In the genomic region with DNA sequence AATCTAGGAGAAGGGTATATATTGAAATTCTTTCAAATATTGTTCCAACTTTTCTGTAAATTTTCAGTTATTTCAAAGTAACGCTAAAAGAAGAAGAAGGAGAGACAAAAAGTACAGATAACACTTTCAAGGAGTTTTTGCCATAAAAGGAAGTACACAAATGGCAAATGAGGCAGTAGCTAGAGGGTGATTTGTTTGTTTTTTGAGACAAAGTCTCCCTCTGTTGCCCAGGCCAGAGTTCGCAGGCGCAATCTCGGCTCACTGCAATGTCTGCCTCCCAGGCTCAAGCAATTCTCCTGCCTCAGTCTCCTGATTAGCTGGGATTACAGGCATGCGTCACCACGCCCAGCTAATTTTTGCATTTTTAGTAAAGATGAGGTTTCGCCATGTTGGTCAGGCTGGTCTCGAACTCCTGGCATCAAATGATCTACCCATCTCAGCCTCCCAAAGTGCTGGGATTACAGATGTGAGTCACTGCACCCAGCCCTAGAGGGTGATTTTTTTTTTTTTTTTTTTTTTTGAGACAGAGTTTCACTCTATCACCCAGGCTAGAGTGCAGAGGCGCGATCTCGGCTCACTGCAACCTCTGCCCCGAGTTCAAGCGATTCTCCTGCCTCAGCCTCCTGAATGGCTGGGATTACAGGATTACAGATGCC, we compare ENCODE assay signal across 3 cellular contexts. TPM values are rescaled to one million over a fixed set of nuclear protein-coding genes. Genes with fewer than 3 reads are reported as not detected.
"Had no signal": no experiment of that assay in that cellular context is flagged by ENCODE, and none has a peak within 500 bp of the region (broad histone marks: within the 10 kb centered on the region; RNA-seq: fewer than 3 reads in every experiment).

No MANE protein-coding gene starts in this region.

RNA-seq across cellular contexts. Expression of gene ZMYND15, which starts 40.1 kb away (rescaled TPM):
- total RNA-seq: ascending aorta, Right ventricle myocardium superior, SJCRH30 had no signal

RNA-seq across cellular contexts. Expression of gene CXCL16, which starts 40.2 kb away (rescaled TPM):
- total RNA-seq: SJCRH30 had no signal
